1 cellular context compared by ENCODE assay signal in genomic region chr6:35094183-35094582, GRCh38.
TF ChIP-seq lines count a peak whose summit lies in the region.

No MANE protein-coding gene starts in this region.

TF ChIP-seq in K562, 482 proteins besides CTCF, POLR2A, EP300 and RAD21 (continued from another document):
- no peak for TF ChIP-seq ZNF407 (IDR thresholded peaks at IDR 0.05; ENCODE audit: low read depth)
- TF ChIP-seq ZNF449 (CRISPR knock-in tag; IDR thresholded peaks at IDR 0.05), result no peak
TF ChIP-seq in K562: peak in this region for 4.
